Comparison of ENCODE assay signal across 19 cellular contexts in the genomic region with DNA sequence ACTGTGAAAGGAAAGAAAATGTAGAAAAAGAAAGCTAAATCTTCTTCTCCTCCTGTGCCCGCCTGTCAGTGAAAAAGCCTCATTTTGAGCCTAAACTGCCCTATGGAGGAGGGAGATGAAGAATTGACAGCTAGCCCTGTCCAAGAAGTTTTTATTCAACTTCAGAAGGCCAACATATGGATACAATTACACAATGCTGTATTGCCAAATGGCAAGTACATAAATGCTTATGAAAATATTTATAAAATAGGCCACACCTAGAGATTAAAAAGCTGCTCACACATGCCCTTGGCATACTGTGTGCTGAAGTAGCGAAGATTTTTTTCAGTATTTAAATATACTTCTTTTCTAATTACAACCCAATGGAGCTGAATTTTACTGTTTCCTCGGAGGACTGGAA.
DNase-seq lines count a peak whose midpoint lies in the region; ATAC-seq and TF ChIP-seq lines count a peak whose summit lies in the region.
"Had no signal": no experiment of that assay in that cellular context is flagged by ENCODE, and none has a peak within 500 bp of the region (broad histone marks: within the 10 kb centered on the region; RNA-seq: fewer than 3 reads in every experiment).

No MANE protein-coding gene starts in this region.

- no peaks in the 10 kb centered on the region for H3K9me3 Mint-ChIP-seq in nephron
- H3K9me3 Mint-ChIP-seq: H9 had no signal

- H3K4me3 ChIP-seq in LNCaP clone FGC (ENCODE audit: low read depth, low read length), result no peak overlapping the region
- H3K4me3 ChIP-seq in fibroblast of mammary gland (ENCODE audit: control insufficient read depth, low read depth, low read length), result no peak overlapping the region
- H3K4me3 ChIP-seq: PC-9, SJSA1 had no signal

- no peak for TF ChIP-seq CTCF in LNCaP clone FGC (IDR thresholded peaks at IDR 0.05; ENCODE audit: control insufficient read depth, extremely low read depth, insufficient read depth)
- no peak for TF ChIP-seq CTCF in fibroblast of mammary gland (conservative IDR thresholded peaks at IDR 0.05; ENCODE audit: control insufficient read depth, insufficient read depth, low read depth, low read length)
- TF ChIP-seq CTCF in nephron (IDR thresholded peaks at IDR 0.05; ENCODE audit: unreplicated experiment in 3 of 3), result no peak

- H3K27me3 Mint-ChIP-seq in nephron (ENCODE audit: low read depth), result no peaks in the 10 kb centered on the region
- H3K27me3 Mint-ChIP-seq: CD4-positive, CD25-positive, alpha-beta regulatory T cell had no signal

- no peak for ATAC-seq in HG02642 (IDR thresholded peaks at IDR 0.05; ENCODE audit: poor library complexity, unreplicated experiment)

- H3K27ac Mint-ChIP-seq in nephron, result peak overlapping the region in 2 of 3 experiments; percentile 3 to 44
- H3K27ac Mint-ChIP-seq: B cell, H9, IgD-negative memory B cell had no signal

- H3K4me3 Mint-ChIP-seq in nephron, result no peak overlapping the region
- H3K4me3 Mint-ChIP-seq: B cell; CD4-positive, CD25-positive, alpha-beta regulatory T cell; H9; IgD-negative memory B cell had no signal

- peaks cover 13% of the 10 kb centered on the region for H3K4me1 Mint-ChIP-seq in nephron
- H3K4me1 Mint-ChIP-seq: B cell; CD4-positive, CD25-positive, alpha-beta regulatory T cell; IgD-negative memory B cell had no signal

- peaks cover 8% of the 10 kb centered on the region for H3K36me3 Mint-ChIP-seq in nephron (ENCODE audit: low read depth)
- H3K36me3 Mint-ChIP-seq: CD4-positive, CD25-positive, alpha-beta regulatory T cell; IgD-negative memory B cell had no signal

- peak; percentile 26 for DNase-seq in LNCaP clone FGC (ENCODE audit: low read depth)
- peak; percentile 17 for DNase-seq in brain pericyte (ENCODE audit: low read depth, low spot score)
- peak; percentile 59 for DNase-seq in fibroblast of mammary gland (ENCODE audit: low read depth)
- DNase-seq in foreskin melanocyte, result no peak
- no peak for DNase-seq in NCI-H2171 (lab: John Stamatoyannopoulos, UW)
- DNase-seq: ACHN; CD4-positive, CD25-positive, alpha-beta regulatory T cell; EL; H9; Kasumi-1; NCI-H1930; NCI-H2171 treated with DMSO at 0.1 percent for 48 hours; NCI-H748 treated with DMSO at 0.1 percent for 48 hours; PC-9 had no signal

Comparison
In these comparisons a context has a peak if more than half of its experiments do, and no peak if none do; other contexts are left out.
1. DNase-seq: peak in LNCaP clone FGC (single experiment), brain pericyte (single experiment) and fibroblast of mammary gland (single experiment); none in foreskin melanocyte (single experiment) and NCI-H2171 (single experiment).